In the genomic region with DNA sequence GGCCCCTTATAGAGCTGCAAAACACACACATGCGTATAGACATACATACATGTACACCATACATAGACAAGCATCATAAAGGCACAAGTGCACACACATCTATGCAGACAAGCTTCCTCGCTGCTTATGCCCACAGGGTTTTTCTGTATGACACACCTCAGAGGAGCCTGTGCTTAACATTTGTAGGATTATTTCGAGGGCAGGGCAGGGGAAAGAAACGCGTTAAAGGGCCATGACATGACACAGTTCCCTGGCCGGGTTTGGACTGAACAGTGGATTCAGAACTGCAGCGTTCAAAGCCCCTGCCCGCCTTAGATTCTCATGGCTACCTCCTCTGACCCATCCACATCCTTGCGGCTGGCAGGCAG, we compare ENCODE assay signal across 14 cellular contexts. TPM values are rescaled to one million over a fixed set of nuclear protein-coding genes. Genes with fewer than 3 reads are reported as not detected.
A peak's percentile ranks its signal among the peaks of the same experiment; 100 is the strongest.
DNase-seq lines count a peak whose midpoint lies in the region; ATAC-seq and TF ChIP-seq lines count a peak whose summit lies in the region.
"Had no signal": no experiment of that assay in that cellular context is flagged by ENCODE, and none has a peak within 500 bp of the region (broad histone marks: within the 10 kb centered on the region; RNA-seq: fewer than 3 reads in every experiment).

No MANE protein-coding gene starts in this region.

- no peak for TF ChIP-seq POLR2A in prostate gland (IDR thresholded peaks at IDR 0.05)

- H3K36me3 ChIP-seq in right atrium auricular region (peaks cover 33% of the 10 kb centered on the region), fibroblast of lung (ENCODE audit: control insufficient read depth, insufficient read depth, low read length) (peaks cover 10% of the 10 kb centered on the region), prostate gland (peaks cover 0 to 12% of the 10 kb centered on the region in 2 donors)
- H3K36me3 ChIP-seq: neutrophil had no signal

- H3K9me3 ChIP-seq in right atrium auricular region: no peaks in the 10 kb centered on the region
- no peaks in the 10 kb centered on the region for H3K9me3 ChIP-seq in fibroblast of lung (ENCODE audit: control insufficient read depth, insufficient read depth, low read depth, low read length)
- H3K9me3 ChIP-seq in prostate gland: no peaks in the 10 kb centered on the region
- H3K9me3 ChIP-seq: body of pancreas, neutrophil had no signal

- peak overlapping the region; percentile 25 for H2AFZ ChIP-seq in fibroblast of lung (ENCODE audit: low read length)

- no peaks in the 10 kb centered on the region for H3K27me3 ChIP-seq in right atrium auricular region
- no peaks in the 10 kb centered on the region for H3K27me3 ChIP-seq in fibroblast of lung (ENCODE audit: control insufficient read depth, insufficient read depth, low read length)
- no peaks in the 10 kb centered on the region for H3K27me3 ChIP-seq in prostate gland (replicated peaks; ENCODE audit: insufficient read depth)
- H3K27me3 ChIP-seq: body of pancreas, neutrophil had no signal

- no peaks in the 10 kb centered on the region for H3K27me3 Mint-ChIP-seq in T-cell
- no peaks in the 10 kb centered on the region for H3K27me3 Mint-ChIP-seq in activated CD8-positive, alpha-beta T cell treated with anti-CD3 and anti-CD28 coated beads, Interleukin-2, amount 10 ng/mL, durations not matched to agents 7 days and 5 days (ENCODE audit: low read depth)

- no peaks in the 10 kb centered on the region for H3K36me3 Mint-ChIP-seq in T-cell
- H3K36me3 Mint-ChIP-seq in activated CD8-positive, alpha-beta T cell treated with anti-CD3 and anti-CD28 coated beads, Interleukin-2, amount 10 ng/mL, durations not matched to agents 7 days and 5 days (ENCODE audit: low read depth): no peaks in the 10 kb centered on the region

- intact Hi-C loops in left ventricle myocardium superior (cut with micrococcal nuclease): no loop called here
- intact Hi-C loops in prostate gland (cut with DNase I): loop anchor here (2.0 kb wide), 1 partner anchor 44 kb away; a partner anchor contains a TSS

- TF ChIP-seq CTCF in right atrium auricular region (IDR thresholded peaks at IDR 0.05) (no peak), fibroblast of lung (conservative IDR thresholded peaks at IDR 0.05 in 1 of 2, IDR thresholded peaks at IDR 0.05 in 1 of 2; ENCODE audit: low read depth in 1 of 2, low read length in 2 of 2) (no peak), prostate gland (IDR thresholded peaks at IDR 0.05) (no peak)

- H3K4me3 ChIP-seq in right atrium auricular region: no peak overlapping the region
- H3K4me3 ChIP-seq in fibroblast of lung (replicated peaks in 1 of 4; ENCODE audit: control extremely low read depth in 1 of 4, insufficient read depth in 1 of 4, low read depth in 3 of 4, low read length in 4 of 4): no peak overlapping the region
- no peak overlapping the region for H3K4me3 ChIP-seq in prostate gland
- H3K4me3 ChIP-seq: body of pancreas had no signal

- H3K4me2 ChIP-seq in fibroblast of lung (ENCODE audit: extremely low read depth, insufficient read depth, low read length): peak overlapping the region; percentile 17

- no peak overlapping the region for H3K4me3 Mint-ChIP-seq in T-cell
- no peak overlapping the region for H3K4me3 Mint-ChIP-seq in activated CD8-positive, alpha-beta T cell treated with anti-CD3 and anti-CD28 coated beads, Interleukin-2, amount 10 ng/mL, durations not matched to agents 7 days and 5 days

- POLR2A ChIA-PET in T-cell (lab: Charles Lee): no interaction called here
- POLR2A ChIA-PET in activated CD8-positive, alpha-beta T cell treated with anti-CD3 and anti-CD28 coated beads, Interleukin-2, amount 10 ng/mL, durations not matched to agents 7 days and 5 days (lab: Charles Lee): no interaction called here

- no peaks in the 10 kb centered on the region for H3K9me3 Mint-ChIP-seq in T-cell
- no peaks in the 10 kb centered on the region for H3K9me3 Mint-ChIP-seq in activated CD8-positive, alpha-beta T cell treated with anti-CD3 and anti-CD28 coated beads, Interleukin-2, amount 10 ng/mL, durations not matched to agents 7 days and 5 days (ENCODE audit: insufficient read depth)

- ATAC-seq in left ventricle myocardium superior (no peak), T-cell (replicated peaks in 1 of 4) (no peak), HG03521 (IDR thresholded peaks at IDR 0.05; ENCODE audit: unreplicated experiment) (no peak)
- ATAC-seq in activated CD8-positive, alpha-beta T cell treated with anti-CD3 and anti-CD28 coated beads, Interleukin-2, amount 10 ng/mL, durations not matched to agents 7 days and 5 days: no peak

- H3K79me2 ChIP-seq in fibroblast of lung (ENCODE audit: control insufficient read depth, insufficient read depth, low read length): no peaks in the 10 kb centered on the region

- CTCF ChIA-PET in T-cell (lab: Charles Lee): no interaction called here
- CTCF ChIA-PET in activated CD8-positive, alpha-beta T cell treated with anti-CD3 and anti-CD28 coated beads, Interleukin-2, amount 10 ng/mL, durations not matched to agents 7 days and 5 days (lab: Charles Lee): interaction anchor here (1.3 kb wide), 1 partner anchor 40 kb away, joined by 3 read pairs; no protein-coding TSS in a partner anchor

- DNase-seq in right atrium auricular region (ENCODE audit: low spot score): no peak
- no peak for DNase-seq in left ventricle myocardium superior
- no peak for DNase-seq in fibroblast of lung (ENCODE audit: low read depth in 2 of 2)
- no peak for DNase-seq in prostate gland (ENCODE audit: low spot score)
- no peak for DNase-seq in kidney tubule cell (ENCODE audit: low spot score)
- no peak for DNase-seq in T-cell
- no peak for DNase-seq in activated CD8-positive, alpha-beta T cell treated with anti-CD3 and anti-CD28 coated beads, Interleukin-2, amount 10 ng/mL, durations not matched to agents 7 days and 5 days
- DNase-seq: ACHN, activated T-cell treated with anti-CD3 and anti-CD28 coated beads for 4 hours, MM.1S, T-helper 2 cell had no signal

- H3K4me1 ChIP-seq in right atrium auricular region (peaks cover 0 to 64% of the 10 kb centered on the region in 2 donors), fibroblast of lung (ENCODE audit: control insufficient read depth, extremely low read depth, insufficient read depth, low read length) (peaks cover 16% of the 10 kb centered on the region), prostate gland (replicated peaks) (peaks cover 20% of the 10 kb centered on the region)

- 19% methylated on average over 9 of the region's 9 CpGs for WGBS in prostate gland

- H3K4me1 Mint-ChIP-seq in T-cell: no peaks in the 10 kb centered on the region
- H3K4me1 Mint-ChIP-seq in activated CD8-positive, alpha-beta T cell treated with anti-CD3 and anti-CD28 coated beads, Interleukin-2, amount 10 ng/mL, durations not matched to agents 7 days and 5 days (ENCODE audit: low read depth): no peaks in the 10 kb centered on the region

- no peaks in the 10 kb centered on the region for H4K20me1 ChIP-seq in fibroblast of lung (ENCODE audit: control insufficient read depth, extremely low read depth, insufficient read depth, low read length)

- H3K27ac Mint-ChIP-seq in T-cell: no peak overlapping the region
- no peak overlapping the region for H3K27ac Mint-ChIP-seq in activated CD8-positive, alpha-beta T cell treated with anti-CD3 and anti-CD28 coated beads, Interleukin-2, amount 10 ng/mL, durations not matched to agents 7 days and 5 days

- H3K27ac ChIP-seq in right atrium auricular region (peak overlapping the region; percentile 81 to 95), fibroblast of lung (ENCODE audit: insufficient read depth, low read length) (peak overlapping the region; percentile 94), prostate gland (peak overlapping the region; percentile 81 to 82)
- H3K27ac ChIP-seq: neutrophil had no signal

- H3K9ac ChIP-seq in fibroblast of lung (ENCODE audit: insufficient read depth, low read length): peak overlapping the region; percentile 57

RNA-seq across cellular contexts. Expression of a gene that starts 44.9 kb away (rescaled TPM):
- total RNA-seq in right atrium auricular region: 10 to 100 TPM; 21.3 to 45.4 TPM
- total RNA-seq in left ventricle myocardium superior: 18.5 TPM
- 24.1 and 29.9 TPM in 2 replicates for total RNA-seq in fibroblast of lung
- 8.1 and 9.1 TPM in 2 replicates for polyA plus RNA-seq in fibroblast of lung
- polyA plus RNA-seq in fibroblast of lung (2012): 9.1 and 11.8 TPM in 2 replicates
- 15.8 and 16.8 TPM in 2 replicates for polyA minus RNA-seq in fibroblast of lung (ENCODE audit: low replicate concordance)
- total RNA-seq in prostate gland: 100 to 1,000 TPM in 1 of 2 donors, 10 to 100 TPM in 1; 16.5 to 197 TPM
- under 1 TPM in 3 of 5 donors, not detected in 2; 0.09 to 0.10 (median 0.09) TPM for total RNA-seq in T-cell
- total RNA-seq in activated CD8-positive, alpha-beta T cell treated with anti-CD3 and anti-CD28 coated beads, Interleukin-2, amount 10 ng/mL, durations not matched to agents 7 days and 5 days: not detected

Comparison
In these comparisons a context has a peak if more than half of its experiments do, and no peak if none do; other contexts are left out.
1. RNA of a gene that starts 44.9 kb away (total RNA-seq): 16.5 to 197 TPM in prostate gland, 21.3 to 45.4 TPM in right atrium auricular region, 24.1 to 29.9 TPM in fibroblast of lung and 18.5 TPM in left ventricle myocardium superior (single experiment); 0.09 to 0.10 TPM in T-cell and not detected in activated CD8-positive, alpha-beta T cell treated with anti-CD3 and anti-CD28 coated beads, Interleukin-2, amount 10 ng/mL, durations not matched to agents 7 days and 5 days; every median in the first group is over 10 times any median in the second.
2. Peak in every context shown above with its lines, with median percentiles within 50 percentile points of each other: H3K27ac ChIP-seq.